In genomic region chr17:29294580-29294900, GRCh38 we compare ENCODE assay signal across 1 cellular context.
TF ChIP-seq lines count a peak whose summit lies in the region.

No MANE protein-coding gene starts in this region.

TF ChIP-seq in IMR-90, 13 proteins besides CTCF, POLR2A, EP300 and RAD21 (continued from another document):
- TF ChIP-seq SMC3 (IDR thresholded peaks at IDR 0.05; ENCODE audit: low read depth, low read length): no peak
- TF ChIP-seq CEBPB (IDR thresholded peaks at IDR 0.05; ENCODE audit: low read depth, low read length): no peak
- TF ChIP-seq MXI1 (IDR thresholded peaks at IDR 0.05; ENCODE audit: borderline replicate concordance, low read depth, low read length): no peak
- no peak for TF ChIP-seq RCOR1 (IDR thresholded peaks at IDR 0.05; ENCODE audit: insufficient replicate concordance, low read length)
- TF ChIP-seq ELK1 (IDR thresholded peaks at IDR 0.05; ENCODE audit: borderline replicate concordance, low read depth, low read length): no peak
- TF ChIP-seq RFX5 (IDR thresholded peaks at IDR 0.05; ENCODE audit: low read depth, low read length): no peak
